ENCODE assay signal across 8 cellular contexts in the genomic region with DNA sequence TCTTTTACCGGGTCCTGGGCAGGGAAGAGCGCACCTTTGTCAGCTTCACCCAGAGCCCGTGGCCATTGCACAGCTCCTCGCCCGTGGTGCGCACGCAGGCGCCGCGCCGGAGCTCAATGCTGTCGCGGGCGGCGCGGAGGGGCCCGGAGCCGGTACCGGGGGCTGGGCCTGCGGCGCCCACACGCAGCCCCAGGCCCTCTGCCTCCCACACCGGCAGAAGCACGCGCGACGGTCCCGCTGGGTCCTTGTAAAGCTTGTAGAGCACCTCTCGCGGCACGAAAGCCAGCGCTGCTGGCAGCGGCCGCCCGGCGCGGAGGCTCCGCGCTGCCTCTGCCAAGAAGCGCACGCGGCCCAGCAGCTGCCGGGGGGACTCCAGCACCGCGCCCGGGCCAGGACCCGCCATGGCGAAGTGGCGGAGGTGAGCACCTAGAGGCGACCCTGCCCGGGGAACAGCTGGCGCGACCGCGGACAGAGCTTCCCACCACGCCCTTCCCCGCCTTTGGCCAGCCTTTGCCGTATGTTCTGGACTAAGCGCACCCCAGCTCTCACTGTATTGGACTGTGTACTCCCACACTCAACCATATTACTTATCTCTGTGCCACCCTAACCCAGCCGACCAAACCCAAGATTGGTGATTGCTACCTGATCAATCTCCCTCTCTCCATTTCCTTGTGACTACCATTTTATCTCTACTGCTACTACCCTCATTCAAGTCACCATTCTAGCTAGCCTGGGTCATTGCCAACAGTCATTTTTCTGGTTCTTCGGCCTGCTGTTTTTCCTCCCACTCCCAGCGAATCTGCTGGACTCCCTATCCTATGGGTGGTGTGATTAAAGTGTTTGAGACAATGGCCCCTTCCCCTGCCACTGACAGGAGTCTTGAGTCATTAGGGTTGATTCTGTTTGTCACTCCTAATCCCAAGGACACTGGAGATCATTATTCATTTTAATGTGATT. TPM values are rescaled to one million over a fixed set of nuclear protein-coding genes. Genes with fewer than 3 reads are reported as not detected.
DNase-seq lines count a peak whose midpoint lies in the region; ATAC-seq and FAIRE-seq lines count a peak whose summit lies in the region.

A gene (minus strand): TSS at position 470 of the 957 bp plus-strand sequence. CDS start 67 bp downstream, at position 403.

- peak within 1 kb of the TSS; percentile 90 for H3K27ac Mint-ChIP-seq in activated T-helper 1 cell treated with anti-CD3 and anti-CD28 coated beads, Interleukin-12 subunit alpha, Interleukin-12 subunit beta, Interleukin-2, Interleukin-4 antibody, amounts not matched to agents 30 ng/mL and 10 ng/mL and 1 ng/mL, durations not matched to agents 14 hours and 24 hours and 36 hours
- H3K27ac Mint-ChIP-seq in naive B cell = peak within 1 kb of the TSS; percentile 91 to 98 (median 95)

- H3K4me1 Mint-ChIP-seq in activated T-helper 1 cell treated with anti-CD3 and anti-CD28 coated beads, Interleukin-12 subunit alpha, Interleukin-12 subunit beta, Interleukin-2, Interleukin-4 antibody, amounts not matched to agents 30 ng/mL and 10 ng/mL and 1 ng/mL, durations not matched to agents 14 hours and 24 hours and 36 hours (ENCODE audit: low read depth) = peaks cover 58% of the 10 kb centered on the region
- peaks cover 43 to 66% (median 62%) of the 10 kb centered on the region in 3 donors for H3K4me1 Mint-ChIP-seq in naive B cell

- H3K27me3 Mint-ChIP-seq in activated T-helper 1 cell treated with anti-CD3 and anti-CD28 coated beads, Interleukin-12 subunit alpha, Interleukin-12 subunit beta, Interleukin-2, Interleukin-4 antibody, amounts not matched to agents 30 ng/mL and 10 ng/mL and 1 ng/mL, durations not matched to agents 14 hours and 24 hours and 36 hours (ENCODE audit: insufficient read depth) = no peaks in the 10 kb centered on the region
- no peaks in the 10 kb centered on the region for H3K27me3 Mint-ChIP-seq in naive B cell

- intact Hi-C loops in activated T-helper 1 cell treated with anti-CD3 and anti-CD28 coated beads, Interleukin-12 subunit alpha, Interleukin-12 subunit beta, Interleukin-2, Interleukin-4 antibody, amounts not matched to agents 30 ng/mL and 10 ng/mL and 1 ng/mL, durations not matched to agents 14 hours and 24 hours and 36 hours (cut with micrococcal nuclease) = loop anchor here (1.0 to 5.0 kb wide), 6 partner anchors 25 to 1236 kb away; a partner anchor contains a TSS

- ATAC-seq in GM21619 (IDR thresholded peaks at IDR 0.05; ENCODE audit: unreplicated experiment) (peak; percentile 70), naive B cell (ENCODE audit: low read depth in 2 of 2) (peak; percentile 68 to 74)

- DNase-seq in DMS53 treated with DMSO at 0.1 percent for 48 hours (lab: John Stamatoyannopoulos, UW; ENCODE audit: unreplicated experiment) = peak; percentile 75
- peak; percentile 72 for DNase-seq in KG1 (lab: John Stamatoyannopoulos, UW)
- peak; percentile 57 for DNase-seq in RCC 7860 (ENCODE audit: low spot score)
- DNase-seq in activated T-helper 1 cell treated with anti-CD3 and anti-CD28 coated beads, Interleukin-12 subunit alpha, Interleukin-12 subunit beta, Interleukin-2, Interleukin-4 antibody, amounts not matched to agents 30 ng/mL and 10 ng/mL and 1 ng/mL, durations not matched to agents 14 hours and 24 hours and 36 hours (ENCODE audit: low spot score) = peak; percentile 72
- peak; percentile 68 for DNase-seq in fibroblast of gingiva (ENCODE audit: low read depth)
- DNase-seq in naive B cell = peak; percentile 67
- peak; percentile 75 for DNase-seq in stimulated activated naive CD4-positive, alpha-beta T cell treated with Interleukin-2 at 50 U/mL for 16 hours (lab: John Stamatoyannopoulos, UW)

- peaks cover 19% of the 10 kb centered on the region for H3K36me3 Mint-ChIP-seq in activated T-helper 1 cell treated with anti-CD3 and anti-CD28 coated beads, Interleukin-12 subunit alpha, Interleukin-12 subunit beta, Interleukin-2, Interleukin-4 antibody, amounts not matched to agents 30 ng/mL and 10 ng/mL and 1 ng/mL, durations not matched to agents 14 hours and 24 hours and 36 hours (ENCODE audit: low read depth)
- H3K36me3 Mint-ChIP-seq in naive B cell = peaks cover 6 to 23% of the 10 kb centered on the region in 2 donors

- no peaks in the 10 kb centered on the region for H3K9me3 Mint-ChIP-seq in activated T-helper 1 cell treated with anti-CD3 and anti-CD28 coated beads, Interleukin-12 subunit alpha, Interleukin-12 subunit beta, Interleukin-2, Interleukin-4 antibody, amounts not matched to agents 30 ng/mL and 10 ng/mL and 1 ng/mL, durations not matched to agents 14 hours and 24 hours and 36 hours
- H3K9me3 Mint-ChIP-seq in naive B cell = no peaks in the 10 kb centered on the region

- FAIRE-seq in RCC 7860 (lab: Jason Lieb, UNC) = no peak

- H3K4me3 Mint-ChIP-seq in activated T-helper 1 cell treated with anti-CD3 and anti-CD28 coated beads, Interleukin-12 subunit alpha, Interleukin-12 subunit beta, Interleukin-2, Interleukin-4 antibody, amounts not matched to agents 30 ng/mL and 10 ng/mL and 1 ng/mL, durations not matched to agents 14 hours and 24 hours and 36 hours = peak within 1 kb of the TSS; percentile 89
- H3K4me3 Mint-ChIP-seq in naive B cell = peak within 1 kb of the TSS; percentile 89 to 99 (median 94)

RNA-seq across cellular contexts. Expression of the gene that starts here (rescaled TPM):
- 22.2 and 23.5 TPM in 2 replicates for total RNA-seq in activated T-helper 1 cell treated with anti-CD3 and anti-CD28 coated beads, Interleukin-12 subunit alpha, Interleukin-12 subunit beta, Interleukin-2, Interleukin-4 antibody, amounts not matched to agents 30 ng/mL and 10 ng/mL and 1 ng/mL, durations not matched to agents 14 hours and 24 hours and 36 hours
- 10 to 100 TPM in 5 of 6 donors, 1 to 10 TPM in 1; 9.1 to 31.6 (median 16.1) TPM for polyA plus RNA-seq in naive B cell (ENCODE audit: low read depth in 6 of 6)

Comparison
In these comparisons a context has a peak if more than half of its experiments do, and no peak if none do; other contexts are left out.
1. Peak in every context shown above with its lines: DNase-seq and ATAC-seq.